Comparison of ENCODE assay signal across 1 cellular context in the genomic region with DNA sequence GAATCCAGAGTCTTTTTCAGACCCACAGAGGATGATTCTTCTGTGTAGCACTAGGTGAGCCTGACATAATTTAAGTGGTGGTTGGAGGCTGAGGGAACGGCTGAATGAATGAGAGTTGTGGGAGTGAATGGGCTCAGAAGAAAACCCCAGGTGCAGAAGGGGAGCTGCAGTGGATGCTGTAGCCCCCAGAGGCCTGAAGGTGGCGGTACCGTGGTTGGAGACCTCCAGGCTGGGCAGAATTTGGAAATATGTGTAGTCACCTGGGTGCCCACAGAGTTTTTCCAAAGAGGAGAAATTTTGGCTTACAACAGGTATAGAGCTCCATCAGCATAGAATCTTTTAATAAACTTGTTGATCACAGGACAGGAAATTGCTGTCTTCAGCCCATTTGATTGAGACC.
TF ChIP-seq lines count a peak whose summit lies in the region.

No MANE protein-coding gene starts in this region.

TF ChIP-seq in H1, 55 proteins besides CTCF, POLR2A, EP300 and RAD21:
- TF ChIP-seq JUN (IDR thresholded peaks at IDR 0.05; ENCODE audit: low read depth, low read length) (no peak), SIX5 (IDR thresholded peaks at IDR 0.05; ENCODE audit: low read depth, low read length) (no peak), FOSL1 (IDR thresholded peaks at IDR 0.05; ENCODE audit: insufficient read depth, low read depth, low read length) (no peak)
TF ChIP-seq in H1: peak in this region for 0.
